Comparison of ENCODE assay signal across 1 cellular context in genomic region chr15:62847900-62848489, GRCh38.
TF ChIP-seq lines count a peak whose summit lies in the region.

No MANE protein-coding gene starts in this region.

TF ChIP-seq in HepG2, 621 proteins besides CTCF, POLR2A, EP300 and RAD21 (continued from another document):
- TF ChIP-seq ZNF318 (CRISPR knock-in tag; IDR thresholded peaks at IDR 0.05) (0 out of 2 replicates have a peak, but pooled peaks have one; percentile 39), SAP130 (CRISPR knock-in tag; IDR thresholded peaks at IDR 0.05; ENCODE audit: low read depth) (no peak), ZNF768 (CRISPR knock-in tag; IDR thresholded peaks at IDR 0.05) (no peak), ZNF777 (CRISPR knock-in tag; IDR thresholded peaks at IDR 0.05) (no peak), KLF13 (CRISPR knock-in tag; IDR thresholded peaks at IDR 0.05) (no peak), CCAR2 (optimal IDR thresholded peaks at IDR 0.05; ENCODE audit: low read depth, low read length) (no peak), ZNF780A (CRISPR knock-in tag; IDR thresholded peaks at IDR 0.05) (no peak), TOE1 (CRISPR knock-in tag; IDR thresholded peaks at IDR 0.05) (no peak), ZNF609 (CRISPR knock-in tag; IDR thresholded peaks at IDR 0.05; ENCODE audit: borderline replicate concordance) (no peak), RFXANK (CRISPR knock-in tag; IDR thresholded peaks at IDR 0.05) (no peak), KLF12 (CRISPR knock-in tag; IDR thresholded peaks at IDR 0.05; ENCODE audit: borderline replicate concordance) (no peak), ZNF256 (CRISPR knock-in tag; conservative IDR thresholded peaks at IDR 0.05) (no peak), ZNF441 (CRISPR knock-in tag; IDR thresholded peaks at IDR 0.05; ENCODE audit: borderline replicate concordance) (no peak), ZNF740 (CRISPR knock-in tag; IDR thresholded peaks at IDR 0.05) (no peak), MEIS1 (CRISPR knock-in tag; IDR thresholded peaks at IDR 0.05; ENCODE audit: borderline replicate concordance) (no peak), CHD4 (IDR thresholded peaks at IDR 0.05; ENCODE audit: borderline replicate concordance, low read length) (0 out of 2 replicates have a peak, but pooled peaks have one; percentile 38), ZNF34 (CRISPR knock-in tag; IDR thresholded peaks at IDR 0.05; ENCODE audit: borderline replicate concordance) (no peak), ZNF235 (CRISPR knock-in tag; IDR thresholded peaks at IDR 0.05; ENCODE audit: borderline replicate concordance) (no peak), HES4 (CRISPR knock-in tag; IDR thresholded peaks at IDR 0.05; ENCODE audit: borderline replicate concordance) (no peak), ZNF570 (CRISPR knock-in tag; IDR thresholded peaks at IDR 0.05; ENCODE audit: borderline replicate concordance) (no peak), ARID2 (CRISPR knock-in tag; IDR thresholded peaks at IDR 0.05; ENCODE audit: borderline replicate concordance) (no peak), FOSL2 (CRISPR knock-in tag; IDR thresholded peaks at IDR 0.05) (0 out of 2 replicates have a peak, but pooled peaks have one; percentile 7), NFAT5 (CRISPR knock-in tag; IDR thresholded peaks at IDR 0.05) (no peak), ZFP82 (CRISPR knock-in tag; IDR thresholded peaks at IDR 0.05; ENCODE audit: borderline replicate concordance) (no peak), STAG1 (CRISPR knock-in tag; IDR thresholded peaks at IDR 0.05) (peak; percentile 80), SMC3 (IDR thresholded peaks at IDR 0.05; ENCODE audit: low read length) (peak; percentile 77)
- TF ChIP-seq, protein P1, sequence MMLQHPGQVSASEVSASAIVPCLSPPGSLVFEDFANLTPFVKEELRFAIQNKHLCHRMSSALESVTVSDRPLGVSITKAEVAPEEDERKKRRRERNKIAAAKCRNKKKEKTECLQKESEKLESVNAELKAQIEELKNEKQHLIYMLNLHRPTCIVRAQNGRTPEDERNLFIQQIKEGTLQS (CRISPR knock-in tag; IDR thresholded peaks at IDR 0.05), result no peak
- TF ChIP-seq, protein P2, sequence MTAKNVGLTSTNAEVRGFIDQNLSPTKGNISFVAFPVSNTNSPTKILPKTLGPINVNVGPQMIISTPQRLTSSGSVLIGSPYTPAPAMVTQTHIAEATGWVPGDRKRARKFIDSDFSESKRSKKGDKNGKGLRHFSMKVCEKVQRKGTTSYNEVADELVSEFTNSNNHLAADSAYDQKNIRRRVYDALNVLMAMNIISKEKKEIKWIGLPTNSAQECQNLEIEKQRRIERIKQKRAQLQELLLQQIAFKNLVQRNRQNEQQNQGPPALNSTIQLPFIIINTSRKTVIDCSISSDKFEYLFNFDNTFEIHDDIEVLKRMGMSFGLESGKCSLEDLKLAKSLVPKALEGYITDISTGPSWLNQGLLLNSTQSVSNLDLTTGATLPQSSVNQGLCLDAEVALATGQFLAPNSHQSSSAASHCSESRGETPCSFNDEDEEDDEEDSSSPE (CRISPR knock-in tag; IDR thresholded peaks at IDR 0.05), result no peak
TF ChIP-seq in HepG2: peak in this region for 6.
